Comparison of ENCODE assay signal across 18 cellular contexts in the genomic region with DNA sequence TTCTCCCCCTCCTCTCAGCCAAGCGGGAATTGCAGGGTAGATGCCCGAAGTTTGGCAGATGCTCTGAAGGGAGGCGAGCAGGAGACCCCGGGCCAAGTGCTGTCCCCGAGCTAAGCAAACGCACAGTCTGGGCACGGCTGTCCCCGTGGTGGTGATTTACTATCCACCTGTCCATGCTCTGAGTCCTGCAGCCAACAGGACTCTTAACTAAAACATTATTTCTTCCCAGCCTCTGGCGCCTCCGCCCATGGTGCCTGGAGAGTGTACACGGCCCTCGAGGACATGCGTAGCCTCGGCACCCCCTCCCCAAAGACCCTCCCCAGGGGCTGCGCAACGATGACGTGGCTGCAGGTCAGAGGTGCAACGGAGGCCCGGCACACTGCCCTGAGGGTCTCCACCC. TPM values are rescaled to one million over a fixed set of nuclear protein-coding genes. Genes with fewer than 3 reads are reported as not detected.
A peak's percentile ranks its signal among the peaks of the same experiment; 100 is the strongest.
DNase-seq lines count a peak whose midpoint lies in the region; ATAC-seq and TF ChIP-seq lines count a peak whose summit lies in the region.
"Had no signal": no experiment of that assay in that cellular context is flagged by ENCODE, and none has a peak within 500 bp of the region (broad histone marks: within the 10 kb centered on the region; RNA-seq: fewer than 3 reads in every experiment).

No MANE protein-coding gene starts in this region.

- no peak overlapping the region for H2BK15ac ChIP-seq in IMR-90 (ENCODE audit: low read depth, low read length)

- H3K27me3 Mint-ChIP-seq in brain, result peaks cover 5% of the 10 kb centered on the region
- peaks cover 10% of the 10 kb centered on the region for H3K27me3 Mint-ChIP-seq in activated naive CD4-positive, alpha-beta T cell treated with anti-CD3 and anti-CD28 coated beads, Interleukin-2, amount 10 ng/mL, durations not matched to agents 7 days and 5 days

- no peak overlapping the region for H3K4ac ChIP-seq in IMR-90 (ENCODE audit: low read depth, low read length)

- H3K56ac ChIP-seq in IMR-90 (ENCODE audit: extremely low read depth, insufficient read depth, low read length), result no peak overlapping the region

- no peaks in the 10 kb centered on the region for H4K20me1 ChIP-seq in IMR-90 (ENCODE audit: insufficient read depth, low read length)
- no peaks in the 10 kb centered on the region for H4K20me1 ChIP-seq in osteoblast (ENCODE audit: insufficient read depth, low read length)

- no peak overlapping the region for H2BK5ac ChIP-seq in IMR-90 (ENCODE audit: low read depth, low read length, poor library complexity, severe bottlenecking)

- H3K27ac Mint-ChIP-seq in brain, result peak overlapping the region in 3 of 5 experiments; percentile 31 to 61 (median 47)
- H3K27ac Mint-ChIP-seq in activated naive CD4-positive, alpha-beta T cell treated with anti-CD3 and anti-CD28 coated beads, Interleukin-2, amount 10 ng/mL, durations not matched to agents 7 days and 5 days, result no peak overlapping the region
- H3K27ac Mint-ChIP-seq: HFFc6 had no signal

- H4K91ac ChIP-seq in IMR-90 (ENCODE audit: insufficient read depth, low read depth, low read length), result no peak overlapping the region

- peaks cover 11% of the 10 kb centered on the region for H3K36me3 Mint-ChIP-seq in brain
- no peaks in the 10 kb centered on the region for H3K36me3 Mint-ChIP-seq in activated naive CD4-positive, alpha-beta T cell treated with anti-CD3 and anti-CD28 coated beads, Interleukin-2, amount 10 ng/mL, durations not matched to agents 7 days and 5 days

- POLR2A ChIA-PET in IMR-90 (lab: Charles Lee; ENCODE audit: unreplicated experiment), result no interaction called here

- H3K27me3 ChIP-seq in IMR-90 (ENCODE audit: control insufficient read depth, insufficient read depth, low read length), result peaks cover 49% of the 10 kb centered on the region
- no peaks in the 10 kb centered on the region for H3K27me3 ChIP-seq in esophagus (ENCODE audit: control insufficient read depth in 1 of 2, insufficient read depth in 2 of 2, low read length in 2 of 2)
- peaks cover 21% of the 10 kb centered on the region for H3K27me3 ChIP-seq in osteoblast (ENCODE audit: insufficient read depth, low read length)

- dilution Hi-C loops in IMR-90 (cut with HindIII; ENCODE audit: low sequenced_read_pairs, unreplicated experiment), result no loop called here

- no peak overlapping the region for H4K5ac ChIP-seq in IMR-90 (ENCODE audit: low read depth, low read length)

- H3K14ac ChIP-seq in IMR-90 (replicated peaks; ENCODE audit: low read depth, low read length), result no peak overlapping the region

- no peak overlapping the region for H2BK120ac ChIP-seq in IMR-90 (ENCODE audit: low read depth, low read length)

- H3K4me1 ChIP-seq in IMR-90 (ENCODE audit: control insufficient read depth, insufficient read depth, low read length), result no peaks in the 10 kb centered on the region; the same call in 1 of the 2 replicates
- H3K4me1 ChIP-seq in esophagus (ENCODE audit: control insufficient read depth in 2 of 2, insufficient read depth in 2 of 2, low read length in 1 of 2), result peaks cover 0 to 16% of the 10 kb centered on the region in 2 donors
- no peaks in the 10 kb centered on the region for H3K4me1 ChIP-seq in osteoblast (ENCODE audit: insufficient read depth, low read length)
- H3K4me1 ChIP-seq: HAP-1 had no signal

- intact Hi-C loops in IMR-90 (cut with micrococcal nuclease), result no loop called here

- H3K4me1 Mint-ChIP-seq in brain, result peaks cover 35% of the 10 kb centered on the region
- no peaks in the 10 kb centered on the region for H3K4me1 Mint-ChIP-seq in activated naive CD4-positive, alpha-beta T cell treated with anti-CD3 and anti-CD28 coated beads, Interleukin-2, amount 10 ng/mL, durations not matched to agents 7 days and 5 days
- H3K4me1 Mint-ChIP-seq: CD4-positive, alpha-beta memory T cell had no signal

- in situ Hi-C loops in IMR-90 (cut with MboI; ENCODE audit: low sequenced_read_pairs), result no loop called here

- TF ChIP-seq POLR2A in IMR-90 (IDR thresholded peaks at IDR 0.05; ENCODE audit: low read depth, low read length), result no peak

- H3K4me3 Mint-ChIP-seq in brain, result no peak overlapping the region
- H3K4me3 Mint-ChIP-seq in activated naive CD4-positive, alpha-beta T cell treated with anti-CD3 and anti-CD28 coated beads, Interleukin-2, amount 10 ng/mL, durations not matched to agents 7 days and 5 days, result no peak overlapping the region
- H3K4me3 Mint-ChIP-seq: CD4-positive, alpha-beta memory T cell; HFFc6 had no signal

- BruUV-seq in IMR-90 (replicated peaks; lab: Mats Ljungman, UMichigan), result no TSS peak

- no peaks in the 10 kb centered on the region for H3K9me1 ChIP-seq in IMR-90 (ENCODE audit: insufficient read depth, low read length)

- TF ChIP-seq CTCF in IMR-90 (conservative IDR thresholded peaks at IDR 0.05; ENCODE audit: low read depth, low read length) (no peak), brain (conservative IDR thresholded peaks at IDR 0.05) (no peak), osteoblast (IDR thresholded peaks at IDR 0.05; ENCODE audit: extremely low read depth, low read depth, low read length) (no peak), omental fat pad (IDR thresholded peaks at IDR 0.05) (no peak)

- no peak overlapping the region for H2AK5ac ChIP-seq in IMR-90 (ENCODE audit: low read depth, low read length)

- H2AK9ac ChIP-seq in IMR-90 (replicated peaks; ENCODE audit: low read depth, low read length, poor library complexity), result peak overlapping the region; percentile 28

- peaks cover 8% of the 10 kb centered on the region; the same call in 1 of the 2 replicates for H3K9me3 ChIP-seq in IMR-90 (ENCODE audit: control insufficient read depth, insufficient read depth, low read length)
- peaks cover 4 to 11% of the 10 kb centered on the region in 2 donors for H3K9me3 ChIP-seq in esophagus (ENCODE audit: control insufficient read depth in 2 of 2, insufficient read depth in 1 of 2, low read depth in 1 of 2, low read length in 1 of 2)
- peaks cover 6% of the 10 kb centered on the region for H3K9me3 ChIP-seq in osteoblast (ENCODE audit: low read depth, low read length)

- H4K8ac ChIP-seq in IMR-90 (ENCODE audit: low read depth in 2 of 2, low read length in 2 of 2), result no peak overlapping the region

- H3K4me3 ChIP-seq in IMR-90 (ENCODE audit: insufficient read depth, low read depth, low read length) (no peak overlapping the region), esophagus (ENCODE audit: low read depth in 1 of 2, low read length in 2 of 2) (no peak overlapping the region), osteoblast (ENCODE audit: insufficient read depth, low read length) (no peak overlapping the region)
- H3K4me3 ChIP-seq: GM12878, GM23248, HAP-1 had no signal

- H2AFZ ChIP-seq in IMR-90 (replicated peaks; ENCODE audit: low read length, poor library complexity), result no peak overlapping the region
- no peak overlapping the region for H2AFZ ChIP-seq in osteoblast (ENCODE audit: low read length)
- H2AFZ ChIP-seq: GM23248 had no signal

- ATAC-seq in IMR-90 (ENCODE audit: low read depth), result no peak
- no peak for ATAC-seq in omental fat pad (ENCODE audit: low FRiP score)
- no peak for ATAC-seq in stimulated activated naive CD8-positive, alpha-beta T cell treated with anti-CD3 and anti-CD28 coated beads, Interleukin-15, Interleukin-2, amounts not matched to agents 100 U/mL and 50 U/mL, for 24 hours
- ATAC-seq: GM12878 had no signal

- H3K36me3 ChIP-seq in IMR-90 (ENCODE audit: control insufficient read depth, insufficient read depth, low read length), result no peaks in the 10 kb centered on the region
- H3K36me3 ChIP-seq in esophagus (ENCODE audit: control insufficient read depth in 2 of 2, insufficient read depth in 2 of 2, low read length in 1 of 2), result peaks cover 3 to 7% of the 10 kb centered on the region in 2 donors
- H3K36me3 ChIP-seq in osteoblast (ENCODE audit: insufficient read depth, low read length), result no peaks in the 10 kb centered on the region
- H3K36me3 ChIP-seq: HAP-1 had no signal

- no peak overlapping the region for H3K27ac ChIP-seq in IMR-90 (ENCODE audit: insufficient read depth, low read length)
- H3K27ac ChIP-seq in esophagus (ENCODE audit: low read depth in 2 of 2, low read length in 1 of 2), result peak overlapping the region; percentile 2 to 27
- no peak overlapping the region for H3K27ac ChIP-seq in osteoblast (ENCODE audit: low read depth, low read length)
- H3K27ac ChIP-seq: GM23248 had no signal

- no peak overlapping the region for H3K23ac ChIP-seq in IMR-90 (ENCODE audit: low read depth, low read length)

- H2BK20ac ChIP-seq in IMR-90 (ENCODE audit: low read depth, low read length), result no peak overlapping the region

- no peaks in the 10 kb centered on the region for H3K79me1 ChIP-seq in IMR-90 (ENCODE audit: low read depth in 1 of 2, low read length in 2 of 2)

- no peak for TF ChIP-seq RAD21 in IMR-90 (IDR thresholded peaks at IDR 0.05; ENCODE audit: low read length)

- no peak for DNase-seq in IMR-90
- peak; percentile 76 for DNase-seq in osteoblast (ENCODE audit: insufficient read length, low spot score, missing footprints)
- DNase-seq in omental fat pad (ENCODE audit: low spot score), result no peak
- DNase-seq in activated naive CD4-positive, alpha-beta T cell treated with anti-CD3 and anti-CD28 coated beads, Interleukin-2, amount 10 ng/mL, durations not matched to agents 7 days and 5 days, result no peak
- no peak for DNase-seq in stimulated activated naive CD8-positive, alpha-beta T cell treated with anti-CD3 and anti-CD28 coated beads, Interleukin-15, Interleukin-2, amounts not matched to agents 100 U/mL and 50 U/mL, for 24 hours
- DNase-seq in germinal center (ENCODE audit: low spot score), result no peak
- DNase-seq: C1 segment of cervical spinal cord; CD4-positive, alpha-beta memory T cell; COR-L47; DMS153; DND-41; GDM1; GM23248; HFFc6 had no signal

- WGBS in IMR-90 (ENCODE audit: extremely low coverage in 2 of 2, insufficient read length in 1 of 2), 2 experiments, result 34% methylated on average over 11 of the region's 19 CpGs; no CpG with 5 or more reads in 1 of the 2 experiments
- WGBS in esophagus, 2 donors, result 42% methylated on average over 19 of the region's 19 CpGs

- H3K18ac ChIP-seq in IMR-90 (ENCODE audit: low read depth, low read length), result no peak overlapping the region

- CTCF ChIA-PET in IMR-90 (lab: Yijun Ruan, JAX), result no interaction called here
- CTCF ChIA-PET in activated naive CD4-positive, alpha-beta T cell treated with anti-CD3 and anti-CD28 coated beads, Interleukin-2, amount 10 ng/mL, durations not matched to agents 7 days and 5 days (lab: Charles Lee), result no interaction called here

- H3K9ac ChIP-seq in IMR-90 (ENCODE audit: low read depth, low read length), result no peak overlapping the region
- H3K9ac ChIP-seq: GM23248 had no signal

- peaks cover 0 to 14% (median 10%) of the 10 kb centered on the region in 5 experiments for H3K9me3 Mint-ChIP-seq in brain
- peaks cover 10% of the 10 kb centered on the region for H3K9me3 Mint-ChIP-seq in activated naive CD4-positive, alpha-beta T cell treated with anti-CD3 and anti-CD28 coated beads, Interleukin-2, amount 10 ng/mL, durations not matched to agents 7 days and 5 days

- no peak overlapping the region for H3K4me2 ChIP-seq in IMR-90 (ENCODE audit: low read depth, low read length)
- H3K4me2 ChIP-seq in osteoblast (ENCODE audit: insufficient read depth, low read length), result no peak overlapping the region

- no peaks in the 10 kb centered on the region for H3K79me2 ChIP-seq in osteoblast (ENCODE audit: insufficient read depth, low read length)

RNA-seq across cellular contexts. Expression of gene TINCR, which starts 7.6 kb away (rescaled TPM):
- total RNA-seq in IMR-90 (2012; rRNA removed) (not detected in 2 replicates), osteoblast (under 0.01 and 0.36 TPM in 2 replicates), omental fat pad (1 to 10 TPM in 3 of 4 donors, not detected in 1; 1.7 to 8.6 (median 1.8) TPM)
- polyA plus RNA-seq in IMR-90 (2012; rRNA removed) (0.03 and 0.05 TPM in 2 replicates), brain (ENCODE audit: insufficient read depth, low read depth, low replicate concordance) (1.7 TPM), esophagus (10 to 100 TPM; 43.1 to 59.7 TPM)
- polyA plus RNA-seq in IMR-90 (2012; cell fraction: cytosol; rRNA removed), result 0.03 TPM in 1 of 2 replicates, not detected in the other
- polyA plus RNA-seq in IMR-90 (2012; cell fraction: nucleus; rRNA removed; ENCODE audit: low replicate concordance), result 0.14 and 0.30 TPM in 2 replicates
- polyA plus RNA-seq: GM23248 had no signal

Comparison
In these comparisons a context has a peak if more than half of its experiments do, and no peak if none do; other contexts are left out.
1. H3K27ac ChIP-seq: peak in esophagus (2 of 2); none in IMR-90 (single experiment) and osteoblast (single experiment).